In the genomic region with DNA sequence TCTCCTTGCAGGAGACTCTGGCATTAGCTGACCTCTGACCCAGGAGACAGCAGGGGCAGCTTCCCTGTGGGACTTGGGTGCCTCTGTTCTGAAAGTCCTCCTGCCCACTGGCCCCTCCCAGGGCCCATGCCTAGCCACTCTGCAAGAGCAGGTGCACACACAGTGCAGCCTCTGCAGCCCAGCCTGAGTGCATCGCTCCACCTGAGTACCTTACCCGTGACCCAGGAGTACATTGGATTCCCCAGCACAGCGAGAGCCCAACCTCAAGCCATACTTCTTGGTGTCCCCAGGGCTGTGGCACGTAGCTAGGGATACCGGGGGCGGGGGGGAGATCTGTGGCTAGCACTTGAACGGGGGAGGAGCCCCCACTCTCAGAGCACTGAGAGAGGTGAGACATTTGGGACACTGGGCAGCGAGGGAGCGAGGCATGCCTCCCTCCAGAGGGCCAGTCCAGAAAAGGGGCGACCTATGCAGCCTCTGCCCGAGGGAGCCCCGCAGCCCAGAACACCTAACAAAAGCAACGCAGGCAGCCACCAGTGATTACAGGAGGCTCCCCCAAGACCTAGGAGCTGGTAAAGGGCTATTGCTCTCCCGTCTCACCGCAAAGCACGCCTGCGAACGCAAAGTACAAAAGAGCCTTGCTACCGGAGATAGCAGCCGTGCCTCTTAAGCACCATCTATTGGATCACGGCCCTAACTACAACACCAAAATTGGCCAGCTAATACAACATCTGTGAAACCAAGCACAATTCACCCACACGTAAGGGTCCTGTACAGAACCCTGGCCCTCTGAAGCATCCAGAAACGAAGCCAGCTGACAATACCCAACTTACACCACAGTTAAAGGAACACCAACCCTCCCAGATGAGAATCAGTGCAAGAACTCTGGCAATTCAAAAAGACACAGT, we compare ENCODE assay signal across 8 cellular contexts. TPM values are rescaled to one million over a fixed set of nuclear protein-coding genes. Genes with fewer than 3 reads are reported as not detected.
A peak's percentile ranks its signal among the peaks of the same experiment; 100 is the strongest.
DNase-seq lines count a peak whose midpoint lies in the region; ATAC-seq and TF ChIP-seq lines count a peak whose summit lies in the region.

No MANE protein-coding gene starts in this region.

- H3K9me3 ChIP-seq in H9 (ENCODE audit: control insufficient read depth, low read depth, low read length) (no peaks in the 10 kb centered on the region), suprapubic skin (no peaks in the 10 kb centered on the region)

- no peak overlapping the region for H4K5ac ChIP-seq in H9 (ENCODE audit: insufficient read length, low read depth, low read length)

- no peaks in the 10 kb centered on the region for H3K36me3 ChIP-seq in suprapubic skin

- no peaks in the 10 kb centered on the region for H3K27me3 ChIP-seq in H9 (ENCODE audit: insufficient read depth, low read length)
- no peaks in the 10 kb centered on the region for H3K27me3 ChIP-seq in suprapubic skin

- H3K4me1 ChIP-seq in H9 (ENCODE audit: insufficient read depth, low read length) (no peaks in the 10 kb centered on the region), suprapubic skin (no peaks in the 10 kb centered on the region)

- H3T11ph ChIP-seq in H9 (ENCODE audit: low read length) = no peak overlapping the region

- no peak overlapping the region for H3K23ac ChIP-seq in H9 (ENCODE audit: insufficient read length, low read depth, low read length)

- no peak for TF ChIP-seq EP300 in suprapubic skin (IDR thresholded peaks at IDR 0.05)

- no peaks in the 10 kb centered on the region for H4K20me1 ChIP-seq in H9 (ENCODE audit: control insufficient read depth, insufficient read depth, insufficient read length)

- peak overlapping the region in 2 of 3 experiments; percentile 67 to 89; a peak in 1 of 7 replicates for H3K27ac Mint-ChIP-seq in H9
- H3K27ac Mint-ChIP-seq in effector memory CD8-positive, alpha-beta T cell = no peak overlapping the region
- no peak overlapping the region for H3K27ac Mint-ChIP-seq in nephron progenitor cell

- H3K9me3 Mint-ChIP-seq in H9 (peaks cover 6 to 10% of the 10 kb centered on the region in 2 experiments), nephron progenitor cell (peaks cover 15% of the 10 kb centered on the region)
- peaks cover 22 to 33% of the 10 kb centered on the region in 2 donors for H3K9me3 Mint-ChIP-seq in effector memory CD8-positive, alpha-beta T cell

- H3K14ac ChIP-seq in H9 (ENCODE audit: insufficient read depth, low read length) = peak overlapping the region; percentile 52; the same call in 1 of the 2 replicates

- no peak overlapping the region for H4K8ac ChIP-seq in H9 (replicated peaks; ENCODE audit: insufficient read length, low read depth, low read length)

- H3K4me3 Mint-ChIP-seq in H9 = peak overlapping the region in 1 of 2 experiments; percentile 37; a peak in 2 of 5 replicates
- no peak overlapping the region for H3K4me3 Mint-ChIP-seq in effector memory CD8-positive, alpha-beta T cell
- peak overlapping the region; percentile 23 for H3K4me3 Mint-ChIP-seq in nephron progenitor cell

- H2AK5ac ChIP-seq in H9 (ENCODE audit: insufficient read length, low read length) = no peak overlapping the region

- H3K9ac ChIP-seq in H9 (ENCODE audit: extremely low read depth, insufficient read length, low read length) = no peak overlapping the region

- H2BK20ac ChIP-seq in H9 (ENCODE audit: low read depth, low read length, poor library complexity, severe bottlenecking) = no peak overlapping the region

- H2BK15ac ChIP-seq in H9 (ENCODE audit: low read depth, low read length) = no peak overlapping the region; the same call in 1 of the 2 replicates

- no peak overlapping the region for H3K56ac ChIP-seq in H9 (ENCODE audit: insufficient read length, low read depth, low read length)

- no peak overlapping the region for H2BK120ac ChIP-seq in H9 (ENCODE audit: low read depth, low read length, poor library complexity, severe bottlenecking)

- peak; percentile 42 for ATAC-seq in effector memory CD8-positive, alpha-beta T cell (replicated peaks)
- no peak for ATAC-seq in HG02981 (IDR thresholded peaks at IDR 0.05; ENCODE audit: unreplicated experiment)
- ATAC-seq in GM19452 (IDR thresholded peaks at IDR 0.05; ENCODE audit: unreplicated experiment) = no peak

- H3K4me2 ChIP-seq in H9 (ENCODE audit: insufficient read depth, insufficient read length, low read length) = no peak overlapping the region

- no peak overlapping the region for H3K4ac ChIP-seq in H9 (ENCODE audit: low read depth, low read length)

- H3K18ac ChIP-seq in H9 (ENCODE audit: insufficient read length, low read depth, low read length) = peak overlapping the region; percentile 71

- no peak overlapping the region for H2BK12ac ChIP-seq in H9 (ENCODE audit: insufficient read length, low read depth, low read length)

- H3K79me1 ChIP-seq in H9 (ENCODE audit: insufficient read depth, low read depth, low read length, poor library complexity, severe bottlenecking) = no peaks in the 10 kb centered on the region

- H3K79me2 ChIP-seq in H9 (ENCODE audit: insufficient read depth, low read length) = no peaks in the 10 kb centered on the region

- no peak for TF ChIP-seq POLR2A in suprapubic skin (IDR thresholded peaks at IDR 0.05)

- H3K4me1 Mint-ChIP-seq in H9 (peaks cover 2 to 3% of the 10 kb centered on the region in 2 experiments), nephron progenitor cell (no peaks in the 10 kb centered on the region)
- H3K4me1 Mint-ChIP-seq in effector memory CD8-positive, alpha-beta T cell (ENCODE audit: low read depth in 2 of 2) = no peaks in the 10 kb centered on the region

- DNase-seq in H9 (peak; percentile 76), NCI-H446 treated with DMSO at 0.1 percent for 48 hours (lab: John Stamatoyannopoulos, UW) (peak; percentile 67), nephron progenitor cell (peak; percentile 18), NCI-H345 (lab: John Stamatoyannopoulos, UW) (no peak), suprapubic skin (ENCODE audit: low spot score in 2 of 2) (no peak)
- no peak for DNase-seq in effector memory CD8-positive, alpha-beta T cell

- H3K36me3 Mint-ChIP-seq in H9 (ENCODE audit: insufficient read depth in 1 of 3, low read depth in 3 of 3) (peaks cover 1 to 9% (median 4%) of the 10 kb centered on the region in 3 experiments; a peak in 6 of 7 replicates), nephron progenitor cell (ENCODE audit: low read depth) (no peaks in the 10 kb centered on the region)
- H3K36me3 Mint-ChIP-seq in effector memory CD8-positive, alpha-beta T cell (ENCODE audit: insufficient read depth) = no peaks in the 10 kb centered on the region

- H3K27me3 Mint-ChIP-seq in H9 (ENCODE audit: low read depth) (no peaks in the 10 kb centered on the region; the same call in 1 of the 2 replicates), nephron progenitor cell (ENCODE audit: low read depth, poor library complexity) (peaks cover 7% of the 10 kb centered on the region)
- no peaks in the 10 kb centered on the region for H3K27me3 Mint-ChIP-seq in effector memory CD8-positive, alpha-beta T cell

- H3K27ac ChIP-seq in H9 (ENCODE audit: insufficient read length, low read depth, low read length) (no peak overlapping the region), suprapubic skin (no peak overlapping the region)

- H2BK5ac ChIP-seq in H9 (ENCODE audit: insufficient read length, low read length) = no peak overlapping the region

- no peaks in the 10 kb centered on the region for H3K23me2 ChIP-seq in H9 (ENCODE audit: insufficient read length, low read depth, low read length, poor library complexity, severe bottlenecking)

- WGBS in H9 (ENCODE audit: extremely low coverage, insufficient read length, low lambda C conversion rate) = no CpG with 5 or more reads among the region's 23 CpGs
- WGBS in suprapubic skin = 70% methylated on average over 2 of the region's 23 CpGs

- H3K4me3 ChIP-seq in suprapubic skin = no peak overlapping the region

- TF ChIP-seq CTCF in H9 (conservative IDR thresholded peaks at IDR 0.05) (peak; percentile 64), nephron progenitor cell (IDR thresholded peaks at IDR 0.05) (peak; percentile 26), suprapubic skin (IDR thresholded peaks at IDR 0.05) (no peak)

- no peak overlapping the region for H4K91ac ChIP-seq in H9 (ENCODE audit: insufficient read length, low read depth, low read length)

- no peak overlapping the region for H2AFZ ChIP-seq in H9 (ENCODE audit: low read length)

RNA-seq across cellular contexts. Expression of a gene that starts 0.8 kb away (rescaled TPM):
- total RNA-seq in H9 (2021) = not detected in 2 replicates
- total RNA-seq in suprapubic skin = not detected

Comparison
In these comparisons a context has a peak if more than half of its experiments do, and no peak if none do; other contexts are left out.
1. DNase-seq: peak in H9 (single experiment), NCI-H446 treated with DMSO at 0.1 percent for 48 hours (single experiment) and nephron progenitor cell (single experiment); none in effector memory CD8-positive, alpha-beta T cell (0 of 3), NCI-H345 (single experiment) and suprapubic skin (0 of 2).
2. H3K27ac Mint-ChIP-seq: peak in H9 (2 of 3); none in effector memory CD8-positive, alpha-beta T cell (0 of 2) and nephron progenitor cell (single experiment).
3. CTCF ChIP-seq: peak in H9 (single experiment) and nephron progenitor cell (single experiment); none in suprapubic skin (0 of 2).